ENCODE assay signal across 8 cellular contexts in genomic region chr4:77819409-77819835, GRCh38. TPM values are rescaled to one million over a fixed set of nuclear protein-coding genes. Genes with fewer than 3 reads are reported as not detected.
A peak's percentile ranks its signal among the peaks of the same experiment; 100 is the strongest.
DNase-seq lines count a peak whose midpoint lies in the region; ATAC-seq, FAIRE-seq and TF ChIP-seq lines count a peak whose summit lies in the region.

No MANE protein-coding gene starts in this region.

- H2AFZ ChIP-seq in HCT116 (ENCODE audit: low read depth, low read length, poor library complexity, severe bottlenecking): no peak overlapping the region

- BruUV-seq in HCT116 (replicated peaks; lab: Mats Ljungman, UMichigan): no TSS peak

- no peaks in the 10 kb centered on the region for H3K9me2 ChIP-seq in HCT116 (ENCODE audit: insufficient read depth)

- H3K27ac ChIP-seq in HCT116 (ENCODE audit: low read depth, low read length): peak overlapping the region; percentile 93
- H3K27ac ChIP-seq in thymus (ENCODE audit: low read depth): peak overlapping the region; percentile 100

- H3K4me1 Mint-ChIP-seq in mesothelial cell of epicardium: peaks cover 34% of the 10 kb centered on the region

- peak overlapping the region; percentile 89 to 94 for H3K4me3 ChIP-seq in HCT116 (replicated peaks in 1 of 2; ENCODE audit: low read depth in 1 of 2, low read length in 2 of 2)
- peak overlapping the region; percentile 100 for H3K4me3 ChIP-seq in thymus (ENCODE audit: low read length)

- DNase-seq in GM12892 (ENCODE audit: insufficient read length) (peak; percentile 28), HCT116 (ENCODE audit: low read depth, low spot score) (no peak), RPMI8226 (peak; percentile 57), ecto neural progenitor cell (ENCODE audit: low spot score) (peak; percentile 77), mesothelial cell of epicardium (ENCODE audit: low spot score in 2 of 2, unreplicated experiment in 2 of 2) (peak; percentile 49 to 76), pons (ENCODE audit: low spot score) (no peak), NCI-H1417 treated with DMSO at 0.1 percent for 48 hours (lab: John Stamatoyannopoulos, UW) (no peak)

- H3K9ac ChIP-seq in HCT116 (ENCODE audit: low read length): peak overlapping the region; percentile 81

- H3K4me2 ChIP-seq in HCT116 (ENCODE audit: low read length): peak overlapping the region; percentile 88

- peak overlapping the region; percentile 99 for H3K27ac Mint-ChIP-seq in mesothelial cell of epicardium

- H3K27me3 ChIP-seq in HCT116 (ENCODE audit: insufficient read depth, low read length) (no peaks in the 10 kb centered on the region), thymus (ENCODE audit: control insufficient read depth, insufficient read depth) (no peaks in the 10 kb centered on the region)

- H3K9me3 ChIP-seq in HCT116 (ENCODE audit: control insufficient read depth in 1 of 2, insufficient read depth in 1 of 2, low read depth in 1 of 2, low read length in 2 of 2): no peaks in the 10 kb centered on the region
- H3K9me3 ChIP-seq in thymus (ENCODE audit: control insufficient read depth): no peaks in the 10 kb centered on the region

- no peak for TF ChIP-seq RAD21 in HCT116 (IDR thresholded peaks at IDR 0.05; ENCODE audit: low read depth)

- WGBS in thymus: under 1% methylated on average over 66 of the region's 66 CpGs

- H3K27me3 Mint-ChIP-seq in mesothelial cell of epicardium (ENCODE audit: low read depth): no peaks in the 10 kb centered on the region

- H3K4me1 ChIP-seq in HCT116 (ENCODE audit: control insufficient read depth in 1 of 2, insufficient read depth in 2 of 2, low read length in 2 of 2): peaks cover 12 to 17% of the 10 kb centered on the region in 2 experiments
- peaks cover 4% of the 10 kb centered on the region for H3K4me1 ChIP-seq in thymus (ENCODE audit: control insufficient read depth, insufficient read depth, low read length)

- intact Hi-C loops in HCT116 (cut with micrococcal nuclease): no loop called here

- RAD21 ChIA-PET in HCT116 (lab: Charles Lee; ENCODE audit: low non-redundant PET in 1 of 2, low total read pairs in 2 of 2, uncharacterized antibody in 2 of 2, unreplicated experiment in 2 of 2): interaction anchor here in 1 of 2 experiments (1.1 kb wide), 1 partner anchor 238 kb away, joined by 3 read pairs; the partner anchor contains the start of gene FRAS1

- TF ChIP-seq POLR2A in GM12892 (IDR thresholded peaks at IDR 0.05; ENCODE audit: low read depth, low read length) (no peak), HCT116 (IDR thresholded peaks at IDR 0.05; ENCODE audit: borderline replicate concordance, extremely low read depth, insufficient read depth, insufficient read length) (no peak)

- POLR2A ChIA-PET in HCT116 (lab: Charles Lee): interaction anchor here (1.9 kb wide), 1 partner anchor 43 kb away, joined by 8 read pairs; the partner anchor contains the start of gene MRPL1

- peak; percentile 8 for ATAC-seq in HCT116

- no peaks in the 10 kb centered on the region for H3K36me3 Mint-ChIP-seq in mesothelial cell of epicardium

- H3K79me2 ChIP-seq in HCT116 (ENCODE audit: insufficient read depth, low read length): peaks cover 45% of the 10 kb centered on the region

- no peaks in the 10 kb centered on the region for H4K20me1 ChIP-seq in HCT116 (ENCODE audit: insufficient read depth)

- FAIRE-seq in GM12892 (lab: Jason Lieb, UNC): no peak

- peak overlapping the region; percentile 100 for H3K4me3 Mint-ChIP-seq in mesothelial cell of epicardium

- CTCF ChIA-PET in HCT116 (lab: Charles Lee): no interaction called here

- no peak for TF ChIP-seq CTCF in HCT116 (IDR thresholded peaks at IDR 0.05 in 2 of 3, conservative IDR thresholded peaks at IDR 0.05 in 1 of 3; ENCODE audit: borderline replicate concordance in 1 of 3, insufficient read depth in 1 of 3, low read depth in 2 of 3, low read length in 2 of 3)
- no peak for TF ChIP-seq CTCF in mesothelial cell of epicardium (IDR thresholded peaks at IDR 0.05; ENCODE audit: unreplicated experiment)

- H3K9me3 Mint-ChIP-seq in mesothelial cell of epicardium: no peaks in the 10 kb centered on the region

- H3K36me3 ChIP-seq in HCT116 (ENCODE audit: control insufficient read depth in 1 of 2, insufficient read depth in 2 of 2, low read length in 2 of 2) (no peaks in the 10 kb centered on the region), thymus (ENCODE audit: control insufficient read depth, insufficient read depth) (no peaks in the 10 kb centered on the region)

TF ChIP-seq in HCT116, 20 proteins besides CTCF, POLR2A, EP300 and RAD21:
- no peak for TF ChIP-seq EZH2 (IDR thresholded peaks at IDR 0.05)

RNA-seq across cellular contexts. Expression of gene CNOT6L, which starts 0.3 kb away (rescaled TPM):
- polyA plus RNA-seq in GM12892 (2012; ENCODE audit: missing spikeins): 5.6 TPM
- total RNA-seq in HCT116 (2021; ENCODE audit: unreplicated experiment): 29.4 TPM
- 10.5 and 11.4 TPM in 2 replicates for polyA plus RNA-seq in HCT116 (2012)
- 45.6 to 51.9 TPM (median 49.4 TPM) in 3 replicates for total RNA-seq in mesothelial cell of epicardium
- 28.4 TPM for polyA plus RNA-seq in thymus

RNA-seq across cellular contexts. Expression of gene MRPL1, which starts 43.2 kb away (rescaled TPM):
- polyA plus RNA-seq in GM12892 (2012; ENCODE audit: missing spikeins): 29.5 TPM
- total RNA-seq in HCT116 (2021; ENCODE audit: unreplicated experiment) (54.9 TPM), mesothelial cell of epicardium (25.0 to 27.8 TPM (median 27.0 TPM) in 3 replicates)
- 12.5 and 22.4 TPM in 2 replicates for polyA plus RNA-seq in HCT116 (2012)
- polyA plus RNA-seq in thymus: 74.7 TPM

Comparison
In these comparisons a context has a peak if more than half of its experiments do, and no peak if none do; other contexts are left out.
1. DNase-seq: peak in GM12892 (single experiment), RPMI8226 (single experiment), ecto neural progenitor cell (single experiment) and mesothelial cell of epicardium (2 of 2); none in HCT116 (single experiment), pons (single experiment) and NCI-H1417 treated with DMSO at 0.1 percent for 48 hours (single experiment).